ENCODE assay signal across 8 cellular contexts in genomic region chr5:118965913-118966312, GRCh38.
"Had no signal": no experiment of that assay in that cellular context is flagged by ENCODE, and none has a peak within 500 bp of the region (broad histone marks: within the 10 kb centered on the region; RNA-seq: fewer than 3 reads in every experiment).

No MANE protein-coding gene starts in this region.

- H3K27ac ChIP-seq: HL-60, KMS-11 had no signal

- DNase-seq: IMR-90, Karpas-422, KBM-7, KG1 had no signal

- ATAC-seq: HepG2, K562 had no signal

- H3K4me3 ChIP-seq: K562 had no signal
